20 cellular contexts compared by ENCODE assay signal in the genomic region with DNA sequence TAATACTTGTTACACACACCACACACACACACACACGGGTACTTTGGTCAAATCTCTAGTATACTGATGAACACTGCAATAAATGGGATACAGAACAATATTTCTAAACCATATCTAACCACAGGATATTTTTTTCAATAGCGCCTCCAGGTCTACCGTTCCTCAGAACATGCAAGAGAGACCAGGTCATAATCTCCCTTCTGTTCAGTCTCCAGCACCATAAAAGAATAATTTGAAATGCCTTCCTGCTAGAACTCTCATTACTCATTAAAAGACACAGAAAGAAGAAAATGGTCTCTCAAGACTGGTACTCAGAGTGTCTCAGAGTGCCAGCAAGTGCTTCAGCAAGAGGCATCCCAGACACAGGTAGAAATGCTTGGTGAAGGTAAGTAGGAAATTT. TPM values are rescaled to one million over a fixed set of nuclear protein-coding genes. Genes with fewer than 3 reads are reported as not detected.
DNase-seq lines count a peak whose midpoint lies in the region; ATAC-seq and TF ChIP-seq lines count a peak whose summit lies in the region.
"Had no signal": no experiment of that assay in that cellular context is flagged by ENCODE, and none has a peak within 500 bp of the region (broad histone marks: within the 10 kb centered on the region; RNA-seq: fewer than 3 reads in every experiment).

No MANE protein-coding gene starts in this region.

- H4K91ac ChIP-seq in H9 (ENCODE audit: insufficient read length, low read depth, low read length): no peak overlapping the region

- DNase-seq in H9 (no peak), WTC11 (ENCODE audit: low spot score) (no peak), left colon (no peak), type B pancreatic cell (ENCODE audit: extremely low spot score, unreplicated experiment) (no peak), glomerular visceral epithelial cell (ENCODE audit: extremely low spot score) (no peak)
- DNase-seq in activated CD4-positive, alpha-beta T cell treated with anti-CD3 and anti-CD28 coated beads for 36 hours: no peak
- DNase-seq: CD8-positive, alpha-beta T cell; DMS53; H7; NCI-H1092 treated with DMSO at 0.1 percent for 48 hours; NCI-H146; NCI-H2029 treated with DMSO at 0.1 percent for 48 hours; NCI-H446 treated with DMSO at 0.1 percent for 48 hours; NK-92 treated with Interleukin-12 subunit alpha and Interleukin-12 subunit beta, amount 100 ng/mL, for 24 hours; Right ventricle myocardium superior had no signal

- no CpG with 5 or more reads among the region's 3 CpGs for WGBS in H9 (ENCODE audit: extremely low coverage, insufficient read length, low lambda C conversion rate)

- H3K27ac ChIP-seq in H9 (ENCODE audit: insufficient read length, low read depth, low read length): no peak overlapping the region
- H3K27ac ChIP-seq: BLaER1 treated with 17β-estradiol and CSF1 and Interleukin-3, amounts not matched to agents 10 nM and 100 nM; SK-N-MC had no signal

- no peaks in the 10 kb centered on the region for H3K79me1 ChIP-seq in H9 (ENCODE audit: insufficient read depth, low read depth, low read length, poor library complexity, severe bottlenecking)

- no peak overlapping the region for H3K23ac ChIP-seq in H9 (ENCODE audit: insufficient read length, low read depth, low read length)

- POLR2A ChIA-PET in WTC11 (lab: Charles Lee): no interaction called here
- POLR2A ChIA-PET in activated CD4-positive, alpha-beta T cell treated with anti-CD3 and anti-CD28 coated beads for 36 hours (lab: Charles Lee): no interaction called here

- H3K23me2 ChIP-seq in H9 (ENCODE audit: insufficient read length, low read depth, low read length, poor library complexity, severe bottlenecking): no peaks in the 10 kb centered on the region

- H3K4ac ChIP-seq in H9 (ENCODE audit: low read depth, low read length): no peak overlapping the region

- no peak overlapping the region for H3K9ac ChIP-seq in H9 (ENCODE audit: extremely low read depth, insufficient read length, low read length)
- H3K9ac ChIP-seq: BLaER1 treated with 17β-estradiol and CSF1 and Interleukin-3, amounts not matched to agents 10 nM and 100 nM had no signal

- H3K4me3 Mint-ChIP-seq in H9: peak overlapping the region in 1 of 2 experiments; percentile 11; a peak in 1 of 5 replicates
- no peak overlapping the region; the same call in 1 of the 2 replicates for H3K4me3 Mint-ChIP-seq in WTC11
- H3K4me3 Mint-ChIP-seq in type B pancreatic cell: peak overlapping the region; percentile 3
- no peak overlapping the region for H3K4me3 Mint-ChIP-seq in activated CD4-positive, alpha-beta T cell treated with anti-CD3 and anti-CD28 coated beads for 36 hours
- H3K4me3 Mint-ChIP-seq: CD8-positive, alpha-beta T cell; IgD-negative memory B cell had no signal

- H3K27me3 ChIP-seq in H9 (ENCODE audit: insufficient read depth, low read length): no peaks in the 10 kb centered on the region
- H3K27me3 ChIP-seq: BLaER1 treated with 17β-estradiol and CSF1 and Interleukin-3, amounts not matched to agents 10 nM and 100 nM had no signal

- H3K9me3 Mint-ChIP-seq in H9 (peaks cover 14 to 16% of the 10 kb centered on the region in 2 experiments), WTC11 (peaks cover 25% of the 10 kb centered on the region), type B pancreatic cell (peaks cover 3% of the 10 kb centered on the region)
- H3K9me3 Mint-ChIP-seq in activated CD4-positive, alpha-beta T cell treated with anti-CD3 and anti-CD28 coated beads for 36 hours (ENCODE audit: low read depth): peaks cover 9% of the 10 kb centered on the region

- H3K14ac ChIP-seq in H9 (ENCODE audit: insufficient read depth, low read length): no peak overlapping the region

- H2AK5ac ChIP-seq in H9 (ENCODE audit: insufficient read length, low read length): no peak overlapping the region

- no peak overlapping the region for H3K56ac ChIP-seq in H9 (ENCODE audit: insufficient read length, low read depth, low read length)

- peak overlapping the region in 1 of 3 experiments; percentile 29; a peak in 1 of 7 replicates for H3K27ac Mint-ChIP-seq in H9
- H3K27ac Mint-ChIP-seq in WTC11: 0 out of 2 replicates have a peak overlapping the region, but pooled peaks have one; percentile 60
- peak overlapping the region; percentile 20 for H3K27ac Mint-ChIP-seq in type B pancreatic cell
- no peak overlapping the region for H3K27ac Mint-ChIP-seq in activated CD4-positive, alpha-beta T cell treated with anti-CD3 and anti-CD28 coated beads for 36 hours
- H3K27ac Mint-ChIP-seq: CD8-positive, alpha-beta T cell; IgD-negative memory B cell had no signal

- H3K4me1 Mint-ChIP-seq in H9 (peaks cover 26 to 30% of the 10 kb centered on the region in 2 experiments), WTC11 (peaks cover 26% of the 10 kb centered on the region), type B pancreatic cell (ENCODE audit: unreplicated experiment) (peaks cover 34% of the 10 kb centered on the region)
- H3K4me1 Mint-ChIP-seq in activated CD4-positive, alpha-beta T cell treated with anti-CD3 and anti-CD28 coated beads for 36 hours: peaks cover 3% of the 10 kb centered on the region

- H2BK120ac ChIP-seq in H9 (ENCODE audit: low read depth, low read length, poor library complexity, severe bottlenecking): no peak overlapping the region

- no peak overlapping the region for H2BK20ac ChIP-seq in H9 (ENCODE audit: low read depth, low read length, poor library complexity, severe bottlenecking)

- no peak overlapping the region for H2BK15ac ChIP-seq in H9 (ENCODE audit: low read depth, low read length)

- no peaks in the 10 kb centered on the region for H4K20me1 ChIP-seq in H9 (ENCODE audit: control insufficient read depth, insufficient read depth, insufficient read length)
- H4K20me1 ChIP-seq: BLaER1 treated with 17β-estradiol and CSF1 and Interleukin-3, amounts not matched to agents 10 nM and 100 nM had no signal

- peaks cover 2% of the 10 kb centered on the region; the same call in 1 of the 2 replicates for H3K27me3 Mint-ChIP-seq in H9 (ENCODE audit: low read depth)
- H3K27me3 Mint-ChIP-seq in WTC11 (ENCODE audit: low read depth): peaks cover 7% of the 10 kb centered on the region
- H3K27me3 Mint-ChIP-seq in type B pancreatic cell: no peaks in the 10 kb centered on the region
- H3K27me3 Mint-ChIP-seq in activated CD4-positive, alpha-beta T cell treated with anti-CD3 and anti-CD28 coated beads for 36 hours: peaks cover 8% of the 10 kb centered on the region

- CTCF ChIA-PET in WTC11 (lab: Charles Lee): interaction anchor here (1.1 to 1.4 kb wide), 2 partner anchors 288 to 292 kb away, joined by 3 read pairs; no protein-coding TSS in a partner anchor
- CTCF ChIA-PET in activated CD4-positive, alpha-beta T cell treated with anti-CD3 and anti-CD28 coated beads for 36 hours (lab: Charles Lee): interaction anchor here (0.9 to 6.7 kb wide), 2 partner anchors 18 to 327 kb away, joined by 3 to 58 read pairs; no protein-coding TSS in a partner anchor

- no peak for TF ChIP-seq CTCF in H9 (conservative IDR thresholded peaks at IDR 0.05)
- no peak for TF ChIP-seq CTCF in WTC11 (IDR thresholded peaks at IDR 0.05)
- no peak for TF ChIP-seq CTCF in type B pancreatic cell (conservative IDR thresholded peaks at IDR 0.05)

- H2BK12ac ChIP-seq in H9 (ENCODE audit: insufficient read length, low read depth, low read length): no peak overlapping the region

- H2BK5ac ChIP-seq in H9 (ENCODE audit: insufficient read length, low read length): no peak overlapping the region

- intact Hi-C loops in left colon (cut with DNase I, micrococcal nuclease): loop anchor here in 1 of 2 donors (10.0 kb wide), 1 partner anchor 284 kb away; no protein-coding TSS in a partner anchor
- intact Hi-C loops in activated CD4-positive, alpha-beta T cell treated with anti-CD3 and anti-CD28 coated beads for 36 hours (cut with DNase I, micrococcal nuclease): loop anchor here (5.0 to 10.0 kb wide), 3 partner anchors 284 to 771 kb away; no protein-coding TSS in a partner anchor

- no peaks in the 10 kb centered on the region for H3K4me1 ChIP-seq in H9 (ENCODE audit: insufficient read depth, low read length)

- no peak overlapping the region for H3T11ph ChIP-seq in H9 (ENCODE audit: low read length)

- H4K8ac ChIP-seq in H9 (replicated peaks; ENCODE audit: insufficient read length, low read depth, low read length): no peak overlapping the region

- peak overlapping the region; percentile 35 for H3K4me2 ChIP-seq in H9 (ENCODE audit: insufficient read depth, insufficient read length, low read length)

- H3K36me3 Mint-ChIP-seq in H9 (ENCODE audit: insufficient read depth in 1 of 3, low read depth in 3 of 3): peaks cover 5 to 26% (median 17%) of the 10 kb centered on the region in 3 experiments; a peak in 6 of 7 replicates
- peaks cover 20% of the 10 kb centered on the region for H3K36me3 Mint-ChIP-seq in WTC11
- peaks cover 7% of the 10 kb centered on the region for H3K36me3 Mint-ChIP-seq in type B pancreatic cell
- H3K36me3 Mint-ChIP-seq in activated CD4-positive, alpha-beta T cell treated with anti-CD3 and anti-CD28 coated beads for 36 hours (ENCODE audit: low read depth): no peaks in the 10 kb centered on the region
- H3K36me3 Mint-ChIP-seq: CD8-positive, alpha-beta T cell; IgD-negative memory B cell had no signal

- H4K5ac ChIP-seq in H9 (ENCODE audit: insufficient read length, low read depth, low read length): no peak overlapping the region

- H3K18ac ChIP-seq in H9 (ENCODE audit: insufficient read length, low read depth, low read length): no peak overlapping the region

- H3K79me2 ChIP-seq in H9 (ENCODE audit: insufficient read depth, low read length): no peaks in the 10 kb centered on the region

- H3K9me3 ChIP-seq in H9 (ENCODE audit: control insufficient read depth, low read depth, low read length): no peaks in the 10 kb centered on the region

- ATAC-seq in WTC11 (no peak), left colon (peak; percentile 60), GM19452 (IDR thresholded peaks at IDR 0.05; ENCODE audit: unreplicated experiment) (no peak)
- no peak for ATAC-seq in activated CD4-positive, alpha-beta T cell treated with anti-CD3 and anti-CD28 coated beads for 36 hours
- ATAC-seq: CD8-positive, alpha-beta T cell had no signal

- no peak overlapping the region for H2AFZ ChIP-seq in H9 (ENCODE audit: low read length)

TF ChIP-seq in WTC11, 78 proteins besides CTCF, POLR2A, EP300 and RAD21 (continues in another document):
- TF ChIP-seq CREB1 (CRISPR knock-in tag; IDR thresholded peaks at IDR 0.05): no peak

RNA-seq across cellular contexts. Expression of gene SLC44A3, which starts 11.5 kb away (rescaled TPM):
- total RNA-seq in H9 (2021) (4.8 and 5.5 TPM in 2 replicates), WTC11 (2021) (4.7 to 7.2 TPM (median 6.9 TPM) in 3 replicates), left colon (10 to 100 TPM; 72.1 to 95.5 TPM), type B pancreatic cell (ENCODE audit: low replicate concordance) (19.5 and 33.9 TPM in 2 replicates)
- total RNA-seq in activated CD4-positive, alpha-beta T cell treated with anti-CD3 and anti-CD28 coated beads for 36 hours: not detected
- total RNA-seq: A673; CD8-positive, alpha-beta T cell had no signal
